In genomic region chr3:172596394-172596706, GRCh38 we compare ENCODE assay signal across 8 cellular contexts.
DNase-seq lines count a peak whose midpoint lies in the region; ATAC-seq, FAIRE-seq and TF ChIP-seq lines count a peak whose summit lies in the region.

No MANE protein-coding gene starts in this region.

- no peaks in the 10 kb centered on the region for H3K36me3 Mint-ChIP-seq in CD4-positive, CD25-positive, alpha-beta regulatory T cell
- H3K36me3 Mint-ChIP-seq in effector memory CD8-positive, alpha-beta T cell (ENCODE audit: insufficient read depth), result peaks cover 8% of the 10 kb centered on the region

- H3K79me2 ChIP-seq in OCI-LY7 (ENCODE audit: insufficient read depth, low read depth, low read length), result no peaks in the 10 kb centered on the region
- no peaks in the 10 kb centered on the region for H3K79me2 ChIP-seq in osteoblast (ENCODE audit: insufficient read depth, low read length)

- no peak overlapping the region for H3K27ac ChIP-seq in CD4-positive, CD25-positive, alpha-beta regulatory T cell (ENCODE audit: insufficient read depth, low read length, poor library complexity, severe bottlenecking)
- H3K27ac ChIP-seq in OCI-LY7 (ENCODE audit: low read depth, low read length, poor library complexity, severe bottlenecking) (no peak overlapping the region), osteoblast (ENCODE audit: low read depth, low read length) (no peak overlapping the region)

- intact Hi-C loops in OCI-LY7 (cut with micrococcal nuclease; ENCODE audit: unreplicated experiment), result loop anchor here (2.0 kb wide), 1 partner anchor 106 kb away; no protein-coding TSS in a partner anchor

- peak overlapping the region in 2 of 4 donors; percentile 61 to 96 for H3K4me3 Mint-ChIP-seq in CD4-positive, CD25-positive, alpha-beta regulatory T cell
- peak overlapping the region in 1 of 2 donors; percentile 85 for H3K4me3 Mint-ChIP-seq in effector memory CD8-positive, alpha-beta T cell

- peaks cover 2% of the 10 kb centered on the region for H3K27me3 ChIP-seq in CD4-positive, CD25-positive, alpha-beta regulatory T cell (ENCODE audit: control insufficient read depth, insufficient read depth, low read length)
- H3K27me3 ChIP-seq in osteoblast (ENCODE audit: insufficient read depth, low read length), result no peaks in the 10 kb centered on the region

- no peaks in the 10 kb centered on the region for H3K9me3 ChIP-seq in CD4-positive, CD25-positive, alpha-beta regulatory T cell (ENCODE audit: control insufficient read depth in 2 of 2, low read length in 2 of 2)
- H3K9me3 ChIP-seq in OCI-LY7 (ENCODE audit: low read length), result 0 out of 2 replicates have a peak, but pooled peaks cover 3% of the 10 kb centered on the region
- no peaks in the 10 kb centered on the region for H3K9me3 ChIP-seq in osteoblast (ENCODE audit: low read depth, low read length)

- peaks cover 5% of the 10 kb centered on the region for H3K27me3 Mint-ChIP-seq in CD4-positive, CD25-positive, alpha-beta regulatory T cell
- H3K27me3 Mint-ChIP-seq in effector memory CD8-positive, alpha-beta T cell, result no peaks in the 10 kb centered on the region

- H2AFZ ChIP-seq in OCI-LY7 (ENCODE audit: low read length) (no peak overlapping the region), osteoblast (ENCODE audit: low read length) (peak overlapping the region; percentile 81)

- H4K20me1 ChIP-seq in OCI-LY7 (ENCODE audit: insufficient read depth, low read length) (no peaks in the 10 kb centered on the region), osteoblast (ENCODE audit: insufficient read depth, low read length) (no peaks in the 10 kb centered on the region)

- POLR2A ChIA-PET in OCI-LY7 (lab: Charles Lee), result interaction anchor here (0.5 to 1.7 kb wide), 2 partner anchors 14 to 16 kb away, joined by 3 to 4 read pairs; no protein-coding TSS in a partner anchor

- no peaks in the 10 kb centered on the region for H3K9me2 ChIP-seq in OCI-LY7 (ENCODE audit: insufficient read depth, low read length)

- peaks cover 16 to 42% (median 28%) of the 10 kb centered on the region in 4 donors for H3K4me1 Mint-ChIP-seq in CD4-positive, CD25-positive, alpha-beta regulatory T cell
- H3K4me1 Mint-ChIP-seq in effector memory CD8-positive, alpha-beta T cell (ENCODE audit: low read depth in 2 of 2), result peaks cover 30 to 39% of the 10 kb centered on the region in 2 donors

- no peak for FAIRE-seq in frontal cortex (lab: Jason Lieb, UNC)

- no peak for DNase-seq in CD4-positive, CD25-positive, alpha-beta regulatory T cell
- no peak for DNase-seq in OCI-LY7 (ENCODE audit: low spot score)
- DNase-seq in effector memory CD8-positive, alpha-beta T cell, result no peak
- DNase-seq in osteoblast (ENCODE audit: insufficient read length, low spot score, missing footprints), result no peak
- DNase-seq in NCI-H187 treated with DMSO at 0.1 percent for 48 hours (lab: John Stamatoyannopoulos, UW), result no peak
- DNase-seq in frontal cortex (ENCODE audit: low spot score in 2 of 2), result no peak
- no peak for DNase-seq in activated effector memory CD4-positive, alpha-beta T cell treated with Interleukin-2 at 50 U/mL for 16 hours
- DNase-seq in NCI-H1105 (lab: John Stamatoyannopoulos, UW), result no peak

- no peak for ATAC-seq in CD4-positive, CD25-positive, alpha-beta regulatory T cell (ENCODE audit: low read depth in 2 of 2)
- no peak for ATAC-seq in effector memory CD8-positive, alpha-beta T cell (replicated peaks)

- BruUV-seq in OCI-LY7 (replicated peaks; lab: Mats Ljungman, UMichigan), result no TSS peak

- H3K36me3 ChIP-seq in CD4-positive, CD25-positive, alpha-beta regulatory T cell (ENCODE audit: control insufficient read depth, insufficient read depth, low read length), result no peaks in the 10 kb centered on the region
- H3K36me3 ChIP-seq in OCI-LY7 (ENCODE audit: insufficient read depth, low read length) (no peaks in the 10 kb centered on the region), osteoblast (ENCODE audit: insufficient read depth, low read length) (no peaks in the 10 kb centered on the region)

- peaks cover 0 to 3% (median 0%) of the 10 kb centered on the region in 7 donors for H3K9me3 Mint-ChIP-seq in CD4-positive, CD25-positive, alpha-beta regulatory T cell
- no peaks in the 10 kb centered on the region for H3K9me3 Mint-ChIP-seq in effector memory CD8-positive, alpha-beta T cell

- peak overlapping the region; percentile 80 for H3K4me3 ChIP-seq in CD4-positive, CD25-positive, alpha-beta regulatory T cell (ENCODE audit: low read depth, low read length)
- no peak overlapping the region for H3K4me3 ChIP-seq in OCI-LY7 (ENCODE audit: low read depth, low read length, poor library complexity, severe bottlenecking)
- no peak overlapping the region for H3K4me3 ChIP-seq in osteoblast (ENCODE audit: insufficient read depth, low read length)

- H3K4me1 ChIP-seq in CD4-positive, CD25-positive, alpha-beta regulatory T cell (ENCODE audit: control insufficient read depth, insufficient read depth, low read length, poor library complexity, severe bottlenecking), result peaks cover 18% of the 10 kb centered on the region
- H3K4me1 ChIP-seq in OCI-LY7 (ENCODE audit: insufficient read depth, low read length, poor library complexity, severe bottlenecking), result no peaks in the 10 kb centered on the region
- H3K4me1 ChIP-seq in osteoblast (ENCODE audit: insufficient read depth, low read length), result peaks cover 4% of the 10 kb centered on the region

- CTCF ChIA-PET in OCI-LY7 (lab: Charles Lee; ENCODE audit: unreplicated experiment), result no interaction called here

- H3K4me2 ChIP-seq in OCI-LY7 (ENCODE audit: low read length) (no peak overlapping the region), osteoblast (ENCODE audit: insufficient read depth, low read length) (peak overlapping the region; percentile 86)

- TF ChIP-seq CTCF in OCI-LY7 (conservative IDR thresholded peaks at IDR 0.05; ENCODE audit: low read length) (peak; percentile 32; the same call in 1 of the 2 replicates), osteoblast (IDR thresholded peaks at IDR 0.05; ENCODE audit: extremely low read depth, low read depth, low read length) (no peak)

- H3K27ac Mint-ChIP-seq in CD4-positive, CD25-positive, alpha-beta regulatory T cell, result peak overlapping the region; percentile 49 to 94 (median 73)
- H3K27ac Mint-ChIP-seq in effector memory CD8-positive, alpha-beta T cell, result peak overlapping the region; percentile 83 to 88
